Comparison of ENCODE assay signal across 29 cellular contexts in genomic region chr3:152621967-152622812, GRCh38.
DNase-seq lines count a peak whose midpoint lies in the region; ATAC-seq, FAIRE-seq and TF ChIP-seq lines count a peak whose summit lies in the region.
"Had no signal": no experiment of that assay in that cellular context is flagged by ENCODE, and none has a peak within 500 bp of the region (broad histone marks: within the 10 kb centered on the region; RNA-seq: fewer than 3 reads in every experiment).

No MANE protein-coding gene starts in this region.

- TF ChIP-seq POLR2A in GM12892 (IDR thresholded peaks at IDR 0.05; ENCODE audit: low read depth, low read length) (no peak), K562 (conservative IDR thresholded peaks at IDR 0.05) (no peak), sigmoid colon (IDR thresholded peaks at IDR 0.05) (no peak)

- no peaks in the 10 kb centered on the region for H3K79me2 ChIP-seq in K562 (ENCODE audit: control insufficient read depth, insufficient read depth, low read length)
- H3K79me2 ChIP-seq: hepatocyte had no signal

- no peak overlapping the region for H3K4me3 Mint-ChIP-seq in activated CD4-positive, alpha-beta T cell treated with anti-CD3 and anti-CD28 coated beads, Interleukin-2, amount 10 ng/mL, durations not matched to agents 24 days and 14 days
- H3K4me3 Mint-ChIP-seq: activated naive CD8-positive, alpha-beta T cell treated with anti-CD3 and anti-CD28 coated beads, Interleukin-2, amount 10 ng/mL, durations not matched to agents 7 days and 5 days; type B pancreatic cell had no signal

- no peaks in the 10 kb centered on the region for H3K36me3 Mint-ChIP-seq in activated CD4-positive, alpha-beta T cell treated with anti-CD3 and anti-CD28 coated beads, Interleukin-2, amount 10 ng/mL, durations not matched to agents 24 days and 14 days (ENCODE audit: low read depth)
- H3K36me3 Mint-ChIP-seq: activated naive CD8-positive, alpha-beta T cell treated with anti-CD3 and anti-CD28 coated beads, Interleukin-2, amount 10 ng/mL, durations not matched to agents 7 days and 5 days; type B pancreatic cell had no signal

- in situ Hi-C loops in K562 (cut with MboI), result no loop called here

- H3K27ac ChIP-seq in K562 (ENCODE audit: extremely low read depth, low read depth, low read length), result no peak overlapping the region
- peak overlapping the region; percentile 8 to 59 (median 30) for H3K27ac ChIP-seq in sigmoid colon
- H3K27ac ChIP-seq: BLaER1, gastrocnemius medialis, GM23248, hepatocyte, Peyer's patch, right lobe of liver, SJCRH30 had no signal

- peak; percentile 9 for FAIRE-seq in GM12892 (lab: Jason Lieb, UNC)
- FAIRE-seq in K562 (lab: Jason Lieb, UNC), result no peak

- CTCF ChIA-PET in K562 (lab: Yijun Ruan, JAX; ENCODE audit: low intra/inter-chr PET ratio), result no interaction called here

- H2AFZ ChIP-seq in K562 (ENCODE audit: low read depth, low read length), result peak overlapping the region; percentile 65
- H2AFZ ChIP-seq: GM23248, hepatocyte had no signal

- DNase-seq in GM12892 (ENCODE audit: insufficient read length) (no peak), K562 (ENCODE audit: extremely low read depth in 1 of 4, low spot score in 3 of 4) (no peak), sigmoid colon (no peak), NCI-H526 (lab: John Stamatoyannopoulos, UW) (no peak), COR-L47 (lab: John Stamatoyannopoulos, UW) (no peak)
- DNase-seq in activated CD4-positive, alpha-beta T cell treated with anti-CD3 and anti-CD28 coated beads, Interleukin-2, amount 10 ng/mL, durations not matched to agents 24 days and 14 days, result no peak
- DNase-seq: activated CD4-positive, alpha-beta T cell treated with anti-CD3 and anti-CD28 coated beads for 48 hours; activated effector memory CD4-positive, alpha-beta T cell treated with anti-CD3 and anti-CD28 coated beads, Interleukin-2, amount 50 U/mL, for 16 hours; activated naive CD8-positive, alpha-beta T cell treated with anti-CD3 and anti-CD28 coated beads, Interleukin-2, amount 10 ng/mL, durations not matched to agents 7 days and 5 days; activated T-cell treated with anti-CD3 and anti-CD28 coated beads, Interleukin-2, amount 50 U/mL, for 1 hour; aorta; central memory CD4-positive, alpha-beta T cell; gastrocnemius medialis; left cardiac atrium; MV-4-11; NCI-H1436; NCI-H226; Peyer's patch; right lobe of liver; stimulated activated CD4-positive, alpha-beta T cell treated with anti-CD3 and anti-CD28 coated beads, Interleukin-15, amount 100 ng/mL, for 24 hours; stimulated activated CD4-positive, alpha-beta T cell treated with anti-CD3 and anti-CD28 coated beads, Interleukin-4, amount 100 ng/mL, for 4 hours; T-helper 9 cell had no signal

- H3K36me3 ChIP-seq in K562 (ENCODE audit: control insufficient read depth, insufficient read depth, low read length) (no peaks in the 10 kb centered on the region), sigmoid colon (no peaks in the 10 kb centered on the region)
- H3K36me3 ChIP-seq: BLaER1, gastrocnemius medialis, Peyer's patch, right lobe of liver, SJCRH30 had no signal

- no peaks in the 10 kb centered on the region for H4K20me1 ChIP-seq in K562 (replicated peaks; ENCODE audit: control insufficient read depth, insufficient read depth, low read length)
- H4K20me1 ChIP-seq: BLaER1 had no signal

- WGBS in K562 (ENCODE audit: insufficient coverage, low coverage, missing lambda C conversion rate), result 54% methylated on average over 4 of the region's 4 CpGs
- WGBS in sigmoid colon, 2 donors, result 62 to 76% methylated on average over 4 of the region's 4 CpGs

- no peak for TF ChIP-seq EP300 in K562 (IDR thresholded peaks at IDR 0.05; ENCODE audit: low read length)
- TF ChIP-seq EP300 in sigmoid colon (IDR thresholded peaks at IDR 0.05), result no peak

- H3K4me2 ChIP-seq in K562 (ENCODE audit: insufficient read depth, low read length), result no peak overlapping the region
- H3K4me2 ChIP-seq: BLaER1 had no signal

- intact Hi-C loops in K562 (cut with micrococcal nuclease), result no loop called here
- intact Hi-C loops in sigmoid colon (cut with DNase I), result no loop called here
- intact Hi-C loops in activated CD4-positive, alpha-beta T cell treated with anti-CD3 and anti-CD28 coated beads, Interleukin-2, amount 10 ng/mL, durations not matched to agents 24 days and 14 days (cut with micrococcal nuclease), result no loop called here

- H3K9me3 ChIP-seq in K562 (replicated peaks; ENCODE audit: control insufficient read depth, insufficient read depth, low read depth, low read length), result no peaks in the 10 kb centered on the region
- H3K9me3 ChIP-seq in sigmoid colon, result no peaks in the 10 kb centered on the region
- H3K9me3 ChIP-seq: BLaER1, gastrocnemius medialis, Peyer's patch, right lobe of liver, SJCRH30 had no signal

- no TSS peak for BruUV-seq in K562 (replicated peaks; lab: Mats Ljungman, UMichigan)

- no peaks in the 10 kb centered on the region; a peak in 1 of 5 replicates for H3K4me1 ChIP-seq in K562 (replicated peaks in 1 of 2; ENCODE audit: control insufficient read depth in 2 of 2, insufficient read depth in 2 of 2, low read length in 2 of 2)
- peaks cover 0 to 8% (median 0%) of the 10 kb centered on the region in 4 donors for H3K4me1 ChIP-seq in sigmoid colon
- H3K4me1 ChIP-seq: BLaER1, Peyer's patch, right lobe of liver, SJCRH30 had no signal

- H3K9me3 Mint-ChIP-seq in activated CD4-positive, alpha-beta T cell treated with anti-CD3 and anti-CD28 coated beads, Interleukin-2, amount 10 ng/mL, durations not matched to agents 24 days and 14 days, result no peaks in the 10 kb centered on the region
- H3K9me3 Mint-ChIP-seq: activated naive CD8-positive, alpha-beta T cell treated with anti-CD3 and anti-CD28 coated beads, Interleukin-2, amount 10 ng/mL, durations not matched to agents 7 days and 5 days had no signal

- H3K27me3 Mint-ChIP-seq in activated CD4-positive, alpha-beta T cell treated with anti-CD3 and anti-CD28 coated beads, Interleukin-2, amount 10 ng/mL, durations not matched to agents 24 days and 14 days, result peaks cover 6% of the 10 kb centered on the region
- H3K27me3 Mint-ChIP-seq: type B pancreatic cell had no signal

- no peaks in the 10 kb centered on the region for H3K4me1 Mint-ChIP-seq in activated CD4-positive, alpha-beta T cell treated with anti-CD3 and anti-CD28 coated beads, Interleukin-2, amount 10 ng/mL, durations not matched to agents 24 days and 14 days
- H3K4me1 Mint-ChIP-seq: activated naive CD8-positive, alpha-beta T cell treated with anti-CD3 and anti-CD28 coated beads, Interleukin-2, amount 10 ng/mL, durations not matched to agents 7 days and 5 days had no signal

- no peak for TF ChIP-seq CTCF in K562 (IDR thresholded peaks at IDR 0.05 in 2 of 3, conservative IDR thresholded peaks at IDR 0.05 in 1 of 3; ENCODE audit: insufficient read depth in 2 of 3, low read depth in 1 of 3, low read length in 3 of 3)
- TF ChIP-seq CTCF in sigmoid colon (IDR thresholded peaks at IDR 0.05), result no peak

- no peak overlapping the region for H3K4me3 ChIP-seq in K562
- no peak overlapping the region for H3K4me3 ChIP-seq in sigmoid colon
- H3K4me3 ChIP-seq: BLaER1, gastrocnemius medialis, GM23248, hepatocyte, Peyer's patch, right lobe of liver, SJCRH30 had no signal

- no peak overlapping the region for H3K27ac Mint-ChIP-seq in activated CD4-positive, alpha-beta T cell treated with anti-CD3 and anti-CD28 coated beads, Interleukin-2, amount 10 ng/mL, durations not matched to agents 24 days and 14 days
- H3K27ac Mint-ChIP-seq: activated naive CD8-positive, alpha-beta T cell treated with anti-CD3 and anti-CD28 coated beads, Interleukin-2, amount 10 ng/mL, durations not matched to agents 7 days and 5 days; type B pancreatic cell had no signal

- H3K9me1 ChIP-seq in K562 (ENCODE audit: control insufficient read depth, insufficient read depth, low read length), result no peaks in the 10 kb centered on the region

- POLR2A ChIA-PET in K562 (lab: Yijun Ruan, JAX), result interaction anchor here (0.6 kb wide), 1 partner anchor 18 kb away, joined by 3 read pairs; no protein-coding TSS in a partner anchor

- no peak for TF ChIP-seq RAD21 in K562 (CRISPR knock-in tag; conservative IDR thresholded peaks at IDR 0.05 in 1 of 2, IDR thresholded peaks at IDR 0.05 in 1 of 2)

- no peak for ATAC-seq in K562
- peak; percentile 91 for ATAC-seq in esophagus mucosa
- ATAC-seq in GM19324 (IDR thresholded peaks at IDR 0.05; ENCODE audit: low FRiP score, unreplicated experiment), result no peak
- ATAC-seq: right lobe of liver had no signal

- no peak overlapping the region for H3K9ac ChIP-seq in K562 (ENCODE audit: insufficient read depth in 1 of 2, low read depth in 2 of 2, low read length in 2 of 2)
- H3K9ac ChIP-seq: BLaER1, GM23248 had no signal

- H3K27me3 ChIP-seq in K562 (ENCODE audit: control insufficient read depth in 2 of 2, insufficient read depth in 2 of 2, low read length in 2 of 2), result no peaks in the 10 kb centered on the region
- H3K27me3 ChIP-seq in sigmoid colon, result no peaks in the 10 kb centered on the region
- H3K27me3 ChIP-seq: BLaER1, gastrocnemius medialis, hepatocyte, Peyer's patch, right lobe of liver, SJCRH30 had no signal

TF ChIP-seq in K562, 482 proteins besides CTCF, POLR2A, EP300 and RAD21 (continues in another document):
- TF ChIP-seq ZNF436 (CRISPR knock-in tag; IDR thresholded peaks at IDR 0.05), result no peak
- TF ChIP-seq CBX5 (IDR thresholded peaks at IDR 0.05; ENCODE audit: borderline replicate concordance, low read depth), result no peak
- no peak for TF ChIP-seq ZNF76 (CRISPR knock-in tag; IDR thresholded peaks at IDR 0.05; ENCODE audit: borderline replicate concordance)
- no peak for TF ChIP-seq ZNF655 (CRISPR knock-in tag; IDR thresholded peaks at IDR 0.05)
- TF ChIP-seq MTA1 (IDR thresholded peaks at IDR 0.05; ENCODE audit: borderline replicate concordance), result no peak
- no peak for TF ChIP-seq TBL1XR1 (IDR thresholded peaks at IDR 0.05; ENCODE audit: low read length in 2 of 2)
- no peak for TF ChIP-seq HCFC1 (IDR thresholded peaks at IDR 0.05; ENCODE audit: low read depth, low read length)
- TF ChIP-seq FUS (optimal IDR thresholded peaks at IDR 0.05; ENCODE audit: low read depth, low read length), result no peak
- TF ChIP-seq RHOXF2B (CRISPR knock-in tag; conservative IDR thresholded peaks at IDR 0.05), result no peak
